In the genomic region with DNA sequence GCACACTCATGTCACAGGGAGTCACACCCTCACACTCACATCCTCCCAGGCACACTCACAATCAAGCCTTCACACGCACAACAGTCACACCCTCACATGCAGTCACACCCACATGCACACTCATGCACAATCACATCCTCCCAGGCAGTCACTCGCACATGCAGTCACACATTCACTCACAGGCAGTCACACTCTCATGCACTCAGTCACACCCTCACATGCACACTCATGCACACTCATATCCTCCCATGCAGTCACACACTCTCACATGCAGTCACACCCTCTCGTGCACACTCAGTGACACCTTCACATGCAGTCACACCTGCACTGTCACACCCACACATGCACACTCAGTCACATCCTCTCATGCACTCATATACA, we compare ENCODE assay signal across 30 cellular contexts. TPM values are rescaled to one million over a fixed set of nuclear protein-coding genes. Genes with fewer than 3 reads are reported as not detected.
DNase-seq lines count a peak whose midpoint lies in the region; ATAC-seq, FAIRE-seq and TF ChIP-seq lines count a peak whose summit lies in the region.
"Had no signal": no experiment of that assay in that cellular context is flagged by ENCODE, and none has a peak within 500 bp of the region (broad histone marks: within the 10 kb centered on the region; RNA-seq: fewer than 3 reads in every experiment).

No MANE protein-coding gene starts in this region.

- no peak overlapping the region for H3K4ac ChIP-seq in neuronal stem cell (ENCODE audit: low read length)

- peak overlapping the region; percentile 73 for H3K14ac ChIP-seq in neuronal stem cell (ENCODE audit: low read length)

- no peak overlapping the region for H2BK15ac ChIP-seq in neuronal stem cell (ENCODE audit: low read length)

- H3K4me3 ChIP-seq in HEK293 (ENCODE audit: low read depth, low read length) (no peak overlapping the region), GM12878 (no peak overlapping the region), neuronal stem cell (ENCODE audit: low read length in 2 of 2) (peak overlapping the region in 1 of 2 donors; percentile 32)
- H3K4me3 ChIP-seq in CD8-positive, alpha-beta T cell (ENCODE audit: low read depth, low read length) = no peak overlapping the region
- H3K4me3 ChIP-seq: Peyer's patch had no signal

- peaks cover 2% of the 10 kb centered on the region for H3K79me1 ChIP-seq in neuronal stem cell (ENCODE audit: low read depth, low read length)

- H3K9me3 ChIP-seq in HEK293 (ENCODE audit: control insufficient read depth, insufficient read depth, low read depth, low read length) = no peaks in the 10 kb centered on the region
- no peaks in the 10 kb centered on the region for H3K9me3 ChIP-seq in GM12878 (replicated peaks; ENCODE audit: control insufficient read depth, insufficient read depth, low read length)
- H3K9me3 ChIP-seq in neuronal stem cell (replicated peaks in 1 of 2; ENCODE audit: control insufficient read depth in 2 of 2, insufficient read depth in 1 of 2, low read depth in 1 of 2, low read length in 2 of 2) = peaks cover 0 to 2% of the 10 kb centered on the region in 2 donors
- H3K9me3 ChIP-seq in CD8-positive, alpha-beta T cell (ENCODE audit: low read length) = no peaks in the 10 kb centered on the region
- H3K9me3 ChIP-seq: Peyer's patch, SK-N-SH had no signal

- no TSS peak for BruUV-seq in GM12878 (replicated peaks; lab: Mats Ljungman, UMichigan)

- H3K4me1 Mint-ChIP-seq in endothelial cell (ENCODE audit: unreplicated experiment) = no peaks in the 10 kb centered on the region
- H3K4me1 Mint-ChIP-seq in CD8-positive, alpha-beta T cell (ENCODE audit: low read depth) = no peaks in the 10 kb centered on the region

- H2BK120ac ChIP-seq in neuronal stem cell (ENCODE audit: low read depth, low read length) = no peak overlapping the region

- peaks cover 4% of the 10 kb centered on the region for H3K36me3 Mint-ChIP-seq in endothelial cell (ENCODE audit: low read depth, unreplicated experiment)
- H3K36me3 Mint-ChIP-seq in CD8-positive, alpha-beta T cell = no peaks in the 10 kb centered on the region
- H3K36me3 Mint-ChIP-seq: CD4-positive, alpha-beta memory T cell; IgD-negative memory B cell had no signal

- SMC1A ChIA-PET in GM12878 (lab: Charles Lee; ENCODE audit: uncharacterized antibody, unreplicated experiment) = no interaction called here

- H2AK5ac ChIP-seq in neuronal stem cell (ENCODE audit: low read depth, low read length) = no peak overlapping the region

- peaks cover 12% of the 10 kb centered on the region for H3K27me3 Mint-ChIP-seq in endothelial cell (ENCODE audit: unreplicated experiment)
- peaks cover 13% of the 10 kb centered on the region for H3K27me3 Mint-ChIP-seq in CD8-positive, alpha-beta T cell (ENCODE audit: low read depth)

- in situ Hi-C loops in GM12878 (cut with MboI) = no loop called here

- FAIRE-seq in GM12878 (lab: Jason Lieb, UNC) = no peak
- FAIRE-seq: GM12892, H54 had no signal

- DNase-seq in GM12878 (ENCODE audit: low read depth, low spot score) = no peak
- no peak for DNase-seq in endothelial cell (ENCODE audit: low spot score)
- DNase-seq in neuronal stem cell (ENCODE audit: low spot score) = no peak
- no peak for DNase-seq in stimulated activated CD4-positive, alpha-beta T cell treated with anti-CD3 and anti-CD28 coated beads, Interleukin-1b, Interleukin-23, amount 100 ng/mL, for 48 hours
- no peak for DNase-seq in CD8-positive, alpha-beta T cell
- no peak for DNase-seq in NCI-H1105 (lab: John Stamatoyannopoulos, UW)
- no peak for DNase-seq in middle frontal gyrus (ENCODE audit: extremely low spot score, low spot score)
- DNase-seq: C1 segment of cervical spinal cord; CD4-positive, alpha-beta memory T cell; DMS 273 treated with DMSO at 0.1 percent for 48 hours; DMS79; EL; GDM1; HFFc6; NCI-H1048; NCI-H1417 treated with DMSO at 0.1 percent for 48 hours; NCI-H1694 treated with DMSO at 0.1 percent for 48 hours; NCI-H2081; NCI-H226; NCI-H510A; NCI-H69; Peyer's patch; SW 1271 had no signal

- H2AFZ ChIP-seq in GM12878 (ENCODE audit: control insufficient read depth, low read depth, low read length) = no peak overlapping the region
- H2AFZ ChIP-seq in neuronal stem cell (ENCODE audit: low read length) = no peak overlapping the region

- no peaks in the 10 kb centered on the region for H3K36me3 ChIP-seq in HEK293 (ENCODE audit: control insufficient read depth in 2 of 2, insufficient read depth in 1 of 2, low read length in 2 of 2)
- H3K36me3 ChIP-seq in GM12878 (ENCODE audit: control insufficient read depth in 2 of 2, insufficient read depth in 2 of 2, low read length in 1 of 2) = no peaks in the 10 kb centered on the region
- H3K36me3 ChIP-seq in neuronal stem cell (replicated peaks in 1 of 2; ENCODE audit: control insufficient read depth in 2 of 2, insufficient read depth in 2 of 2, low read length in 2 of 2) = no peaks in the 10 kb centered on the region
- no peaks in the 10 kb centered on the region for H3K36me3 ChIP-seq in CD8-positive, alpha-beta T cell (ENCODE audit: insufficient read depth, low read length)
- H3K36me3 ChIP-seq: Peyer's patch had no signal

- H3K18ac ChIP-seq in neuronal stem cell (ENCODE audit: low read length) = no peak overlapping the region

- peak overlapping the region; percentile 93 for H3K23ac ChIP-seq in neuronal stem cell (ENCODE audit: low read depth, low read length, poor library complexity)

- peak overlapping the region; percentile 7 for H3K27ac Mint-ChIP-seq in endothelial cell (ENCODE audit: unreplicated experiment)
- no peak overlapping the region for H3K27ac Mint-ChIP-seq in CD8-positive, alpha-beta T cell
- H3K27ac Mint-ChIP-seq: HFFc6, IgD-negative memory B cell had no signal

- no peak for TF ChIP-seq RAD21 in GM12878 (IDR thresholded peaks at IDR 0.05; ENCODE audit: insufficient read depth, low read depth, low read length)

- H2BK12ac ChIP-seq in neuronal stem cell (ENCODE audit: low read length) = peak overlapping the region; percentile 49

- no peak overlapping the region for H3K4me3 Mint-ChIP-seq in endothelial cell (ENCODE audit: unreplicated experiment)
- H3K4me3 Mint-ChIP-seq in CD8-positive, alpha-beta T cell = no peak overlapping the region
- H3K4me3 Mint-ChIP-seq: CD4-positive, alpha-beta memory T cell; HFFc6; IgD-negative memory B cell had no signal

- RAD21 ChIA-PET in GM12878 (lab: Charles Lee; ENCODE audit: unreplicated experiment) = no interaction called here

- intact Hi-C loops in GM12878 (cut with micrococcal nuclease; ENCODE audit: unreplicated experiment) = no loop called here
- intact Hi-C loops in CD8-positive, alpha-beta T cell (cut with DNase I, micrococcal nuclease) = no loop called here

- TF ChIP-seq CTCF in HEK293 (tag by site-specific recombination; IDR thresholded peaks at IDR 0.05) = no peak
- no peak for TF ChIP-seq CTCF in GM12878 (IDR thresholded peaks at IDR 0.05 in 2 of 3, conservative IDR thresholded peaks at IDR 0.05 in 1 of 3; ENCODE audit: control insufficient read depth in 2 of 3, extremely low read depth in 1 of 3, insufficient read depth in 1 of 3, low read depth in 3 of 3, low read length in 3 of 3)
- TF ChIP-seq CTCF in endothelial cell (IDR thresholded peaks at IDR 0.05; ENCODE audit: unreplicated experiment) = no peak
- TF ChIP-seq CTCF in CD8-positive, alpha-beta T cell (IDR thresholded peaks at IDR 0.05) = no peak

- peak overlapping the region; percentile 53 for H2BK5ac ChIP-seq in neuronal stem cell (ENCODE audit: low read length)

- no peaks in the 10 kb centered on the region for H4K20me1 ChIP-seq in GM12878 (ENCODE audit: control insufficient read depth, insufficient read depth)

- no peaks in the 10 kb centered on the region for H3K9me3 Mint-ChIP-seq in endothelial cell (ENCODE audit: unreplicated experiment)
- no peaks in the 10 kb centered on the region for H3K9me3 Mint-ChIP-seq in CD8-positive, alpha-beta T cell
- H3K9me3 Mint-ChIP-seq: CD4-positive, alpha-beta memory T cell; HFFc6; IgD-negative memory B cell had no signal

- H4K91ac ChIP-seq in neuronal stem cell (ENCODE audit: low read depth, low read length, poor library complexity) = no peak overlapping the region

- POLR2A ChIA-PET in HEK293 (lab: Yijun Ruan, JAX) (no interaction called here), GM12878 (lab: Charles Lee) (no interaction called here)
- POLR2A ChIA-PET in CD8-positive, alpha-beta T cell (lab: Charles Lee) = no interaction called here

- no peak overlapping the region for H3K4me2 ChIP-seq in GM12878 (ENCODE audit: control insufficient read depth, insufficient read depth)
- H3K4me2 ChIP-seq in neuronal stem cell (ENCODE audit: insufficient read depth, low read length, poor library complexity, severe bottlenecking) = no peak overlapping the region
- H3K4me2 ChIP-seq: SK-N-SH had no signal

- peak overlapping the region; percentile 56 for H4K8ac ChIP-seq in neuronal stem cell (ENCODE audit: low read depth, low read length)

- no peaks in the 10 kb centered on the region for H3K79me2 ChIP-seq in GM12878 (ENCODE audit: control insufficient read depth, insufficient read depth, low read length)

- CTCF ChIA-PET in HEK293 (lab: Yijun Ruan, JAX) = no interaction called here
- CTCF ChIA-PET in GM12878 (lab: Yijun Ruan, JAX) = no interaction called here
- CTCF ChIA-PET in CD8-positive, alpha-beta T cell (lab: Charles Lee) = no interaction called here

- no peaks in the 10 kb centered on the region for H3K4me1 ChIP-seq in HEK293 (ENCODE audit: control insufficient read depth, insufficient read depth, low read length)
- H3K4me1 ChIP-seq in GM12878 (ENCODE audit: control insufficient read depth, insufficient read depth, low read length) = no peaks in the 10 kb centered on the region
- peaks cover 2 to 8% of the 10 kb centered on the region in 2 donors for H3K4me1 ChIP-seq in neuronal stem cell (ENCODE audit: control insufficient read depth in 2 of 2, insufficient read depth in 1 of 2, low read depth in 1 of 2, low read length in 2 of 2)
- H3K4me1 ChIP-seq in CD8-positive, alpha-beta T cell (ENCODE audit: insufficient read depth, low read length) = no peaks in the 10 kb centered on the region
- H3K4me1 ChIP-seq: Peyer's patch had no signal

- H3K27ac ChIP-seq in HEK293 (ENCODE audit: extremely low read depth, low read depth, low read length) = no peak overlapping the region
- no peak overlapping the region for H3K27ac ChIP-seq in GM12878 (ENCODE audit: control insufficient read depth, insufficient read depth)
- no peak overlapping the region for H3K27ac ChIP-seq in neuronal stem cell (replicated peaks; ENCODE audit: low read length)
- no peak overlapping the region for H3K27ac ChIP-seq in CD8-positive, alpha-beta T cell (ENCODE audit: low read depth, low read length)
- H3K27ac ChIP-seq: Peyer's patch had no signal

- H3K27me3 ChIP-seq in GM12878 (replicated peaks in 1 of 2; ENCODE audit: control insufficient read depth in 2 of 2, insufficient read depth in 2 of 2, low read length in 1 of 2) (no peaks in the 10 kb centered on the region; a peak in 2 of 4 replicates), neuronal stem cell (ENCODE audit: control insufficient read depth in 3 of 3, insufficient read depth in 3 of 3, low read depth in 1 of 3, low read length in 3 of 3) (peaks cover 0 to 25% (median 3%) of the 10 kb centered on the region in 3 experiments)
- H3K27me3 ChIP-seq in CD8-positive, alpha-beta T cell (ENCODE audit: insufficient read depth, low read length) = no peaks in the 10 kb centered on the region
- H3K27me3 ChIP-seq: Peyer's patch had no signal

- 2% methylated on average over 3 of the region's 3 CpGs for WGBS in GM12878 (ENCODE audit: insufficient coverage, insufficient replicate concordance, low lambda C conversion rate, missing lambda C conversion rate)
- WGBS in neuronal stem cell (ENCODE audit: extremely low coverage in 2 of 2, insufficient read length in 2 of 2, insufficient replicate concordance in 1 of 2), 2 donors = no CpG with 5 or more reads among the region's 3 CpGs

- no peak for ATAC-seq in GM12878
- no peak for ATAC-seq in CD8-positive, alpha-beta T cell

- H3K9ac ChIP-seq in GM12878 (ENCODE audit: control insufficient read depth, insufficient read depth, low read length) (no peak overlapping the region), neuronal stem cell (ENCODE audit: low read depth, low read length, poor library complexity) (peak overlapping the region; percentile 85)
- H3K9ac ChIP-seq: SK-N-SH had no signal

- TF ChIP-seq POLR2A in GM12878 (IDR thresholded peaks at IDR 0.05; ENCODE audit: low read depth, low read length) = no peak

- TF ChIP-seq EP300 in GM12878 (IDR thresholded peaks at IDR 0.05; ENCODE audit: borderline replicate concordance in 1 of 2, control insufficient read depth in 1 of 2, low read depth in 2 of 2, low read length in 2 of 2) = no peak

RNA-seq across cellular contexts. Expression of a gene that starts 12.3 kb away (rescaled TPM):
- total RNA-seq in GM12878 (2013; cell fraction: nucleolus; rRNA removed) = not detected in 2 replicates
- not detected in 2 replicates for total RNA-seq in GM12878 (2014; rRNA removed)
- not detected in 2 replicates for total RNA-seq in GM12878 (2014; rRNA removed; fragmentation: Illumina TruSeq; extraction: Trizol)
- total RNA-seq in GM12878 (2021) = not detected in 2 replicates
- polyA plus RNA-seq in GM12878 (2011; ENCODE audit: low read depth) = not detected
- polyA plus RNA-seq in GM12878 (2011; rRNA removed) = not detected in 2 replicates
- not detected in 2 replicates for polyA plus RNA-seq in GM12878 (2011; cell fraction: cytosol; rRNA removed)
- polyA plus RNA-seq in GM12878 (2011; cell fraction: nucleus; rRNA removed) = not detected in 2 replicates
- not detected in 2 replicates for polyA plus RNA-seq in GM12878 (2012)
- polyA plus RNA-seq in GM12878 (2014; fragmentation: Illumina TruSeq; extraction: Trizol) = not detected in 2 replicates
- polyA plus RNA-seq in GM12878 (2014; fragmentation: Nextera tagmentation; extraction: Ambion mirVana) = not detected
- not detected in 2 replicates for polyA plus RNA-seq in GM12878 (2014; rRNA removed)
- polyA plus RNA-seq in GM12878 (2016; fragmentation: Nextera tagmentation; extraction: Ambion mirVana) = not detected
- not detected in 2 replicates for polyA minus RNA-seq in GM12878 (2011; rRNA and poly(A)+ RNA removed)
- polyA minus RNA-seq in GM12878 (2011; cell fraction: cytosol; rRNA and poly(A)+ RNA removed) = not detected in 2 replicates
- polyA minus RNA-seq in GM12878 (2011; cell fraction: nucleus; rRNA and poly(A)+ RNA removed) = not detected in 2 replicates
- 0.54 TPM for total RNA-seq in endothelial cell (ENCODE audit: unreplicated experiment)
- 3.0 TPM for polyA plus RNA-seq in neuronal stem cell (2013, experiment 1 of 2)
- polyA plus RNA-seq in neuronal stem cell (2013, experiment 2 of 2) = 2.8 TPM
- not detected for total RNA-seq in CD8-positive, alpha-beta T cell
- total RNA-seq: CD4-positive, alpha-beta memory T cell; HFFc6; OCI-LY7 had no signal
- polyA plus RNA-seq: CD4-positive, alpha-beta memory T cell; IgD-negative memory B cell had no signal

RNA-seq across cellular contexts. Expression of a gene that starts 12.7 kb away (rescaled TPM):
- total RNA-seq in GM12878 (2013; cell fraction: nucleolus; rRNA removed) = not detected in 2 replicates
- total RNA-seq in GM12878 (2014; rRNA removed) = not detected in 2 replicates
- not detected in 2 replicates for total RNA-seq in GM12878 (2014; rRNA removed; fragmentation: Illumina TruSeq; extraction: Trizol)
- not detected in 2 replicates for total RNA-seq in GM12878 (2021)
- not detected for polyA plus RNA-seq in GM12878 (2011; ENCODE audit: low read depth)
- not detected in 2 replicates for polyA plus RNA-seq in GM12878 (2011; rRNA removed)
- polyA plus RNA-seq in GM12878 (2011; cell fraction: cytosol; rRNA removed) = not detected in 2 replicates
- not detected in 2 replicates for polyA plus RNA-seq in GM12878 (2011; cell fraction: nucleus; rRNA removed)
- not detected in 2 replicates for polyA plus RNA-seq in GM12878 (2012)
- polyA plus RNA-seq in GM12878 (2014; fragmentation: Illumina TruSeq; extraction: Trizol) = not detected in 2 replicates
- polyA plus RNA-seq in GM12878 (2014; fragmentation: Nextera tagmentation; extraction: Ambion mirVana) = not detected
- not detected in 2 replicates for polyA plus RNA-seq in GM12878 (2014; rRNA removed)
- not detected for polyA plus RNA-seq in GM12878 (2016; fragmentation: Nextera tagmentation; extraction: Ambion mirVana)
- not detected in 2 replicates for polyA minus RNA-seq in GM12878 (2011; rRNA and poly(A)+ RNA removed)
- polyA minus RNA-seq in GM12878 (2011; cell fraction: cytosol; rRNA and poly(A)+ RNA removed) = not detected in 2 replicates
- not detected in 2 replicates for polyA minus RNA-seq in GM12878 (2011; cell fraction: nucleus; rRNA and poly(A)+ RNA removed)
- total RNA-seq in endothelial cell (ENCODE audit: unreplicated experiment) = not detected
- not detected for polyA plus RNA-seq in neuronal stem cell (2013, experiment 1 of 2)
- polyA plus RNA-seq in neuronal stem cell (2013, experiment 2 of 2) = not detected
- not detected for total RNA-seq in CD8-positive, alpha-beta T cell
- total RNA-seq: A673; CD4-positive, alpha-beta memory T cell; HFFc6; OCI-LY7 had no signal
- polyA plus RNA-seq: CD4-positive, alpha-beta memory T cell; IgD-negative memory B cell; SK-N-SH had no signal
